ENCODE assay signal across 8 cellular contexts in genomic region chr14:32259368-32260013, GRCh38. TPM values are rescaled to one million over a fixed set of nuclear protein-coding genes. Genes with fewer than 3 reads are reported as not detected.
DNase-seq lines count a peak whose midpoint lies in the region; FAIRE-seq and TF ChIP-seq lines count a peak whose summit lies in the region.

No MANE protein-coding gene starts in this region.

- H3K79me2 ChIP-seq in KMS-11 (ENCODE audit: insufficient read depth, low read depth): no peaks in the 10 kb centered on the region
- H3K79me2 ChIP-seq in smooth muscle cell (ENCODE audit: low read depth): no peaks in the 10 kb centered on the region

- in situ Hi-C loops in astrocyte of the spinal cord (cut with HindIII; ENCODE audit: low sequenced_read_pairs): no loop called here

- H3K36me3 Mint-ChIP-seq in activated T-cell treated with anti-CD3 and anti-CD28 coated beads, Interleukin-2, amount 50 U/mL, for 24 hours (ENCODE audit: low read depth): no peaks in the 10 kb centered on the region

- H3K27me3 Mint-ChIP-seq in activated T-cell treated with anti-CD3 and anti-CD28 coated beads, Interleukin-2, amount 50 U/mL, for 24 hours: no peaks in the 10 kb centered on the region

- peaks cover 9% of the 10 kb centered on the region for H3F3A ChIP-seq in smooth muscle cell (ENCODE audit: low read depth)

- TF ChIP-seq CTCF in KMS-11 (conservative IDR thresholded peaks at IDR 0.05; ENCODE audit: low read depth, low read length) (no peak), astrocyte of the spinal cord (IDR thresholded peaks at IDR 0.05; ENCODE audit: low read depth, low read length) (no peak), smooth muscle cell (IDR thresholded peaks at IDR 0.05; ENCODE audit: borderline replicate concordance, insufficient read depth, poor library complexity, severe bottlenecking) (no peak), vagina (IDR thresholded peaks at IDR 0.05) (no peak)

- TF ChIP-seq POLR2A in H54 (IDR thresholded peaks at IDR 0.05; ENCODE audit: low read depth, low read length) (no peak), vagina (IDR thresholded peaks at IDR 0.05) (no peak)

- peaks cover 11% of the 10 kb centered on the region for H3K9me3 Mint-ChIP-seq in activated T-cell treated with anti-CD3 and anti-CD28 coated beads, Interleukin-2, amount 50 U/mL, for 24 hours

- DNase-seq in activated T-cell treated with anti-CD3 and anti-CD28 coated beads, Interleukin-2, amount 50 U/mL, for 24 hours: no peak
- no peak for DNase-seq in activated T-cell treated with anti-CD3 and anti-CD28 coated beads, Interleukin-2, amount 50 U/mL, for 1 hour
- DNase-seq in H54 (ENCODE audit: insufficient read length, low spot score) (peak; percentile 10), astrocyte of the spinal cord (ENCODE audit: low read depth, low spot score) (peak; percentile 71), smooth muscle cell (lab: John Stamatoyannopoulos, UW; ENCODE audit: unreplicated experiment) (no peak), retina (no peak), vagina (ENCODE audit: extremely low spot score in 2 of 2) (no peak)

- H2AFZ ChIP-seq in KMS-11 (ENCODE audit: low read depth) (peak overlapping the region; percentile 78; the same call in 1 of the 2 replicates), smooth muscle cell (ENCODE audit: low read depth) (no peak overlapping the region)

- H3K9ac ChIP-seq in KMS-11 (peak overlapping the region; percentile 21; the same call in 1 of the 2 replicates), smooth muscle cell (ENCODE audit: low read depth) (no peak overlapping the region)

- no peak overlapping the region for H3K4me3 Mint-ChIP-seq in activated T-cell treated with anti-CD3 and anti-CD28 coated beads, Interleukin-2, amount 50 U/mL, for 24 hours

- H3K4me1 ChIP-seq in KMS-11 (ENCODE audit: low read depth, poor library complexity, severe bottlenecking) (peaks cover 46% of the 10 kb centered on the region), smooth muscle cell (ENCODE audit: low read depth) (peaks cover 25% of the 10 kb centered on the region), vagina (peaks cover 6% of the 10 kb centered on the region)

- no peaks in the 10 kb centered on the region for H3K27me3 ChIP-seq in KMS-11 (ENCODE audit: insufficient read depth, low read depth)
- no peaks in the 10 kb centered on the region for H3K27me3 ChIP-seq in smooth muscle cell (ENCODE audit: low read depth)
- no peaks in the 10 kb centered on the region for H3K27me3 ChIP-seq in vagina

- peak overlapping the region; percentile 69 for H3K4me2 ChIP-seq in KMS-11
- peak overlapping the region; percentile 45 for H3K4me2 ChIP-seq in smooth muscle cell

- intact Hi-C loops in vagina (cut with DNase I): loop anchor here (10.0 kb wide), 3 partner anchors 215 to 325 kb away; no protein-coding TSS in a partner anchor

- H3K27ac ChIP-seq in KMS-11 (peak overlapping the region; percentile 85), smooth muscle cell (ENCODE audit: low read depth) (peak overlapping the region; percentile 56), vagina (no peak overlapping the region)

- H4K20me1 ChIP-seq in KMS-11 (ENCODE audit: insufficient read depth) (no peaks in the 10 kb centered on the region), smooth muscle cell (ENCODE audit: low read depth) (no peaks in the 10 kb centered on the region)

- H3K36me3 ChIP-seq in KMS-11 (ENCODE audit: insufficient read depth) (no peaks in the 10 kb centered on the region), smooth muscle cell (ENCODE audit: low read depth) (peaks cover 5% of the 10 kb centered on the region), vagina (no peaks in the 10 kb centered on the region)

- H3K9me3 ChIP-seq in smooth muscle cell (replicated peaks; ENCODE audit: low read depth) (peaks cover 7% of the 10 kb centered on the region), vagina (no peaks in the 10 kb centered on the region)

- peaks cover 12% of the 10 kb centered on the region for H3K4me1 Mint-ChIP-seq in activated T-cell treated with anti-CD3 and anti-CD28 coated beads, Interleukin-2, amount 50 U/mL, for 24 hours (ENCODE audit: low read depth)

- peak; percentile 95 for FAIRE-seq in H54 (lab: Jason Lieb, UNC)

- peak overlapping the region; percentile 62 for H3K27ac Mint-ChIP-seq in activated T-cell treated with anti-CD3 and anti-CD28 coated beads, Interleukin-2, amount 50 U/mL, for 24 hours

- H3K4me3 ChIP-seq in KMS-11 (IDR thresholded peaks at IDR 0.05; ENCODE audit: insufficient read depth, low read depth, low read length) (no peak overlapping the region), astrocyte of the spinal cord (ENCODE audit: low read depth, low read length) (no peak overlapping the region), smooth muscle cell (no peak overlapping the region), vagina (no peak overlapping the region)

RNA-seq across cellular contexts. Expression of gene RNU6-8, which starts 56.4 kb away (rescaled TPM):
- total RNA-seq in smooth muscle cell (not detected in 2 replicates), vagina (not detected)
- polyA plus RNA-seq in smooth muscle cell: not detected in 2 replicates

RNA-seq across cellular contexts. Expression of gene RNU6-7, which starts 57.6 kb away (rescaled TPM):
- total RNA-seq in smooth muscle cell: not detected in 2 replicates
- not detected in 2 replicates for polyA plus RNA-seq in smooth muscle cell
- total RNA-seq in vagina: not detected

Comparison
In these comparisons a context has a peak if more than half of its experiments do, and no peak if none do; other contexts are left out.
1. DNase-seq: peak in H54 (single experiment) and astrocyte of the spinal cord (single experiment); none in activated T-cell treated with anti-CD3 and anti-CD28 coated beads, Interleukin-2, amount 50 U/mL, for 24 hours (single experiment), activated T-cell treated with anti-CD3 and anti-CD28 coated beads, Interleukin-2, amount 50 U/mL, for 1 hour (single experiment), smooth muscle cell (single experiment), retina (single experiment) and vagina (0 of 2).